ENCODE assay signal across 1 cellular context in genomic region chr12:6612247-6612646, GRCh38.
TF ChIP-seq lines count a peak whose summit lies in the region.

No MANE protein-coding gene starts in this region.

TF ChIP-seq in GM23338, 12 proteins besides CTCF, POLR2A, EP300 and RAD21 (continued from another document):
- TF ChIP-seq ZNF462 (CRISPR knock-in tag; IDR thresholded peaks at IDR 0.05), result no peak
- TF ChIP-seq EZH2phosphoT487 (IDR thresholded peaks at IDR 0.05; ENCODE audit: unreplicated experiment), result no peak
- no peak for TF ChIP-seq ZNF331 (CRISPR knock-in tag; IDR thresholded peaks at IDR 0.05; ENCODE audit: low read depth)
